In genomic region chr13:97005631-97006262, GRCh38 we compare ENCODE assay signal across 21 cellular contexts. TPM values are rescaled to one million over a fixed set of nuclear protein-coding genes. Genes with fewer than 3 reads are reported as not detected.
DNase-seq lines count a peak whose midpoint lies in the region; ATAC-seq and TF ChIP-seq lines count a peak whose summit lies in the region.
"Had no signal": no experiment of that assay in that cellular context is flagged by ENCODE, and none has a peak within 500 bp of the region (broad histone marks: within the 10 kb centered on the region; RNA-seq: fewer than 3 reads in every experiment).

No MANE protein-coding gene starts in this region.

- no peak for ATAC-seq in GM21786 (IDR thresholded peaks at IDR 0.05; ENCODE audit: unreplicated experiment)
- no peak for ATAC-seq in naive thymus-derived CD4-positive, alpha-beta T cell
- ATAC-seq: esophagus mucosa, left lobe of liver had no signal

- no peak overlapping the region for H3K27ac ChIP-seq in naive thymus-derived CD4-positive, alpha-beta T cell (ENCODE audit: low read depth, low read length)
- H3K27ac ChIP-seq: thyroid gland had no signal

- H3K4me1 Mint-ChIP-seq in HFFc6 (ENCODE audit: low read depth) (peaks cover 23% of the 10 kb centered on the region), type B pancreatic cell (ENCODE audit: unreplicated experiment) (peaks cover 20% of the 10 kb centered on the region)
- peaks cover 0 to 3% (median 0%) of the 10 kb centered on the region in 7 donors for H3K4me1 Mint-ChIP-seq in naive thymus-derived CD4-positive, alpha-beta T cell

- peak; percentile 45 for DNase-seq in HFFc6
- DNase-seq in amniotic epithelial cell (ENCODE audit: low read depth) = peak; percentile 85
- peak; percentile 63 for DNase-seq in fibroblast of villous mesenchyme (ENCODE audit: low read depth)
- DNase-seq in type B pancreatic cell (ENCODE audit: extremely low spot score, unreplicated experiment) = no peak
- no peak for DNase-seq in NCI-H128 (lab: John Stamatoyannopoulos, UW; ENCODE audit: unreplicated experiment)
- DNase-seq in naive thymus-derived CD4-positive, alpha-beta T cell = no peak
- DNase-seq: activated CD8-positive, alpha-beta memory T cell treated with anti-CD3 and anti-CD28 coated beads for 24 hours; activated effector memory CD4-positive, alpha-beta T cell treated with anti-CD3 and anti-CD28 coated beads, Interleukin-2, amount 50 U/mL, for 16 hours; dermis blood vessel endothelial cell; DMS79; hypothalamus; KBM-7; NCI-H1105; RPMI8226; stimulated activated CD4-positive, alpha-beta T cell treated with anti-CD3 and anti-CD28 coated beads, Interleukin-4, amount 100 ng/mL, for 1 hour; T-helper 1 cell; thyroid gland had no signal

- H3K36me3 Mint-ChIP-seq in HFFc6 (ENCODE audit: low read depth) = no peaks in the 10 kb centered on the region
- no peaks in the 10 kb centered on the region for H3K36me3 Mint-ChIP-seq in type B pancreatic cell
- H3K36me3 Mint-ChIP-seq in naive thymus-derived CD4-positive, alpha-beta T cell = no peaks in the 10 kb centered on the region

- peaks cover 3% of the 10 kb centered on the region for H3K27me3 Mint-ChIP-seq in HFFc6 (ENCODE audit: insufficient read depth)
- H3K27me3 Mint-ChIP-seq in type B pancreatic cell = peaks cover 3% of the 10 kb centered on the region
- peaks cover 13 to 51% (median 30%) of the 10 kb centered on the region in 5 donors for H3K27me3 Mint-ChIP-seq in naive thymus-derived CD4-positive, alpha-beta T cell

- H3K4me1 ChIP-seq in naive thymus-derived CD4-positive, alpha-beta T cell (ENCODE audit: control insufficient read depth in 2 of 2, insufficient read depth in 2 of 2, low read length in 2 of 2) = no peaks in the 10 kb centered on the region
- H3K4me1 ChIP-seq: thyroid gland had no signal

- no peaks in the 10 kb centered on the region for H3K36me3 ChIP-seq in naive thymus-derived CD4-positive, alpha-beta T cell (ENCODE audit: control insufficient read depth in 2 of 3, insufficient read depth in 3 of 3, low read length in 3 of 3)
- H3K36me3 ChIP-seq: thyroid gland had no signal

- intact Hi-C loops in naive thymus-derived CD4-positive, alpha-beta T cell (cut with micrococcal nuclease) = no loop called here

- no peaks in the 10 kb centered on the region for H3K9me3 ChIP-seq in naive thymus-derived CD4-positive, alpha-beta T cell (ENCODE audit: control insufficient read depth in 2 of 3, low read length in 3 of 3)
- H3K9me3 ChIP-seq: thyroid gland had no signal

- TF ChIP-seq CTCF in HFFc6 (IDR thresholded peaks at IDR 0.05) = no peak
- TF ChIP-seq CTCF in fibroblast of villous mesenchyme (IDR thresholded peaks at IDR 0.05; ENCODE audit: insufficient read depth, low read depth, low read length) = peak; percentile 18
- no peak for TF ChIP-seq CTCF in type B pancreatic cell (conservative IDR thresholded peaks at IDR 0.05)

- H3K4me3 Mint-ChIP-seq in HFFc6 (no peak overlapping the region), type B pancreatic cell (no peak overlapping the region)
- H3K4me3 Mint-ChIP-seq in naive thymus-derived CD4-positive, alpha-beta T cell = no peak overlapping the region

- H3K4me3 ChIP-seq in fibroblast of villous mesenchyme (ENCODE audit: low read depth, low read length) = no peak overlapping the region
- H3K4me3 ChIP-seq in naive thymus-derived CD4-positive, alpha-beta T cell (ENCODE audit: low read length) = no peak overlapping the region
- H3K4me3 ChIP-seq: thyroid gland had no signal

- H3K9me3 Mint-ChIP-seq in HFFc6 (no peaks in the 10 kb centered on the region), type B pancreatic cell (peaks cover 4% of the 10 kb centered on the region)
- peaks cover 0 to 2% (median 0%) of the 10 kb centered on the region in 11 donors for H3K9me3 Mint-ChIP-seq in naive thymus-derived CD4-positive, alpha-beta T cell

- CTCF ChIA-PET in naive thymus-derived CD4-positive, alpha-beta T cell (lab: Charles Lee) = no interaction called here

- H3K27me3 ChIP-seq in naive thymus-derived CD4-positive, alpha-beta T cell (ENCODE audit: control insufficient read depth in 2 of 2, insufficient read depth in 2 of 2, low read length in 2 of 2) = no peaks in the 10 kb centered on the region
- H3K27me3 ChIP-seq: thyroid gland had no signal

- H3K27ac Mint-ChIP-seq in HFFc6 (peak overlapping the region; percentile 5; the same call in 1 of the 2 replicates), type B pancreatic cell (peak overlapping the region; percentile 40)
- H3K27ac Mint-ChIP-seq in naive thymus-derived CD4-positive, alpha-beta T cell = no peak overlapping the region

- POLR2A ChIA-PET in naive thymus-derived CD4-positive, alpha-beta T cell (lab: Charles Lee) = no interaction called here

RNA-seq across cellular contexts. Expression of gene OXGR1, which starts 11.5 kb away (rescaled TPM):
- total RNA-seq in HFFc6 (2021; fragmentation: NEBNext Ultra II Directional; extraction: Animal tissue kit (Norgen Biotek cat#: 25700)) = not detected
- total RNA-seq in fibroblast of villous mesenchyme = not detected in 2 replicates
- 0.80 and 3.9 TPM in 2 replicates for total RNA-seq in type B pancreatic cell (ENCODE audit: low replicate concordance)
- not detected for total RNA-seq in naive thymus-derived CD4-positive, alpha-beta T cell
- not detected for polyA plus RNA-seq in naive thymus-derived CD4-positive, alpha-beta T cell
- total RNA-seq: dermis blood vessel endothelial cell, left lobe of liver, osteoblast had no signal

Comparison
In these comparisons a context has a peak if more than half of its experiments do, and no peak if none do; other contexts are left out.
1. DNase-seq: peak in HFFc6 (single experiment), amniotic epithelial cell (single experiment) and fibroblast of villous mesenchyme (single experiment); none in type B pancreatic cell (single experiment), NCI-H128 (single experiment) and naive thymus-derived CD4-positive, alpha-beta T cell (0 of 9).
2. H3K27ac Mint-ChIP-seq: peak in HFFc6 (single experiment) and type B pancreatic cell (single experiment); none in naive thymus-derived CD4-positive, alpha-beta T cell (0 of 9).